In the genomic region with DNA sequence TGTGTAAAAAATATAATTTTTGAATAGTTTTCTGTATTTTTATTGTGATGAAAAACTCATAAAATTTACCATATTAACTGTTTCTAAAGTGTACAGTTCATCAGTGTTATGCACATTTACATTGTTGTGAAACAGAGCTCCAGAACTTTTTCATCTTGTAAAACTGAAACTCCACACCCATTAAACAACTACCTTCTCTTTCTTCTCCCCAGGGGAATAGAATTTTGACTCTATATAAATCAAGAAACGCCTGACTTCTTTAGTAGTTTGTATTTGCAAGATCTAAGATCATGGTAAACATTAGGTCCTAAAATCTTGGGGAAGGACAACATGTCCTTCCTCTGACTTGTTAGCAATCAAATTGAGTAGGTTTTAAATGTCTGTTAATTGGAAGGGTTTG, we compare ENCODE assay signal across 10 cellular contexts. TPM values are rescaled to one million over a fixed set of nuclear protein-coding genes. Genes with fewer than 3 reads are reported as not detected.
"Had no signal": no experiment of that assay in that cellular context is flagged by ENCODE, and none has a peak within 500 bp of the region (broad histone marks: within the 10 kb centered on the region; RNA-seq: fewer than 3 reads in every experiment).

No MANE protein-coding gene starts in this region.

- FAIRE-seq: H1, H54, HTR-8/SVneo, K562 had no signal

- ATAC-seq: GM23338, K562 had no signal

- DNase-seq: H9, HCEC 1CT, IMR-90, KG1 had no signal

- H3K4me3 ChIP-seq: GM23338, K562 had no signal

- H3K4me2 ChIP-seq: GM23338 had no signal

- H2AFZ ChIP-seq: GM23338 had no signal

RNA-seq across cellular contexts. Expression of gene ANKRD66, which starts 9.1 kb away (rescaled TPM):
- total RNA-seq: GM23338, H1, H9, HT-29, IMR-90, K562 had no signal
- polyA plus RNA-seq: GM23338, IMR-90, K562 had no signal

RNA-seq across cellular contexts. Expression of gene PLA2G7, which starts 20.7 kb away (rescaled TPM):
- total RNA-seq: HT-29, IMR-90, K562 had no signal
- polyA plus RNA-seq: IMR-90, K562 had no signal

RNA-seq across cellular contexts. Expression of gene MEP1A, which starts 37.3 kb away (rescaled TPM):
- total RNA-seq: GM23338, H1, H9, IMR-90, K562 had no signal
- polyA plus RNA-seq: GM23338, IMR-90, K562 had no signal
